ENCODE assay signal across 9 cellular contexts in genomic region chr6:163707385-163708355, GRCh38.
A peak's percentile ranks its signal among the peaks of the same experiment; 100 is the strongest.
DNase-seq lines count a peak whose midpoint lies in the region; ATAC-seq and TF ChIP-seq lines count a peak whose summit lies in the region.
"Had no signal": no experiment of that assay in that cellular context is flagged by ENCODE, and none has a peak within 500 bp of the region (broad histone marks: within the 10 kb centered on the region; RNA-seq: fewer than 3 reads in every experiment).

No MANE protein-coding gene starts in this region.

- peaks cover 2% of the 10 kb centered on the region for H3K27me3 Mint-ChIP-seq in T-helper 2 cell treated with Interferon-gamma antibody and Interleukin-4, amounts not matched to agents 5 μg/mL and 100 μg/mL, for 36 hours (ENCODE audit: low read depth)
- peaks cover 10% of the 10 kb centered on the region for H3K27me3 Mint-ChIP-seq in activated CD8-positive, alpha-beta T cell treated with anti-CD3 and anti-CD28 coated beads, Interleukin-2, amount 10 ng/mL, durations not matched to agents 7 days and 5 days (ENCODE audit: low read depth)

- H3K36me3 Mint-ChIP-seq in T-helper 2 cell treated with Interferon-gamma antibody and Interleukin-4, amounts not matched to agents 5 μg/mL and 100 μg/mL, for 36 hours (ENCODE audit: low read depth): no peaks in the 10 kb centered on the region
- no peaks in the 10 kb centered on the region for H3K36me3 Mint-ChIP-seq in activated CD8-positive, alpha-beta T cell treated with anti-CD3 and anti-CD28 coated beads, Interleukin-2, amount 10 ng/mL, durations not matched to agents 7 days and 5 days (ENCODE audit: low read depth)

- CTCF ChIA-PET in activated CD8-positive, alpha-beta T cell treated with anti-CD3 and anti-CD28 coated beads, Interleukin-2, amount 10 ng/mL, durations not matched to agents 7 days and 5 days (lab: Charles Lee): no interaction called here

- no peaks in the 10 kb centered on the region for H3K9me3 Mint-ChIP-seq in T-helper 2 cell treated with Interferon-gamma antibody and Interleukin-4, amounts not matched to agents 5 μg/mL and 100 μg/mL, for 36 hours
- H3K9me3 Mint-ChIP-seq in activated CD8-positive, alpha-beta T cell treated with anti-CD3 and anti-CD28 coated beads, Interleukin-2, amount 10 ng/mL, durations not matched to agents 7 days and 5 days (ENCODE audit: insufficient read depth): no peaks in the 10 kb centered on the region

- no peak overlapping the region for H3K27ac Mint-ChIP-seq in T-helper 2 cell treated with Interferon-gamma antibody and Interleukin-4, amounts not matched to agents 5 μg/mL and 100 μg/mL, for 36 hours
- H3K27ac Mint-ChIP-seq in activated CD8-positive, alpha-beta T cell treated with anti-CD3 and anti-CD28 coated beads, Interleukin-2, amount 10 ng/mL, durations not matched to agents 7 days and 5 days: no peak overlapping the region

- H3K4me3 Mint-ChIP-seq in T-helper 2 cell treated with Interferon-gamma antibody and Interleukin-4, amounts not matched to agents 5 μg/mL and 100 μg/mL, for 36 hours: no peak overlapping the region
- no peak overlapping the region for H3K4me3 Mint-ChIP-seq in activated CD8-positive, alpha-beta T cell treated with anti-CD3 and anti-CD28 coated beads, Interleukin-2, amount 10 ng/mL, durations not matched to agents 7 days and 5 days

- DNase-seq in choroid plexus epithelial cell (ENCODE audit: low read depth) (no peak), globus pallidus (ENCODE audit: low spot score) (no peak), NCI-H526 (lab: John Stamatoyannopoulos, UW) (no peak)
- DNase-seq in T-helper 2 cell treated with Interferon-gamma antibody and Interleukin-4, amounts not matched to agents 5 μg/mL and 100 μg/mL, for 36 hours (ENCODE audit: low spot score): no peak
- no peak for DNase-seq in activated CD8-positive, alpha-beta T cell treated with anti-CD3 and anti-CD28 coated beads, Interleukin-2, amount 10 ng/mL, durations not matched to agents 7 days and 5 days
- DNase-seq: NCI-H187 had no signal

- H3K4me3 ChIP-seq in GM08714 (ENCODE audit: low read length) (peak overlapping the region; percentile 15; the same call in 1 of the 2 replicates), choroid plexus epithelial cell (ENCODE audit: low read depth, low read length) (no peak overlapping the region)

- no peaks in the 10 kb centered on the region for H3K4me1 Mint-ChIP-seq in T-helper 2 cell treated with Interferon-gamma antibody and Interleukin-4, amounts not matched to agents 5 μg/mL and 100 μg/mL, for 36 hours (ENCODE audit: low read depth)
- H3K4me1 Mint-ChIP-seq in activated CD8-positive, alpha-beta T cell treated with anti-CD3 and anti-CD28 coated beads, Interleukin-2, amount 10 ng/mL, durations not matched to agents 7 days and 5 days (ENCODE audit: low read depth): peaks cover 10% of the 10 kb centered on the region

- ATAC-seq in GM19372 (IDR thresholded peaks at IDR 0.05; ENCODE audit: low read depth, unreplicated experiment) (peak; percentile 47), HG03097 (IDR thresholded peaks at IDR 0.05; ENCODE audit: low FRiP score, unreplicated experiment) (peak; percentile 33)
- no peak for ATAC-seq in activated CD8-positive, alpha-beta T cell treated with anti-CD3 and anti-CD28 coated beads, Interleukin-2, amount 10 ng/mL, durations not matched to agents 7 days and 5 days

- POLR2A ChIA-PET in activated CD8-positive, alpha-beta T cell treated with anti-CD3 and anti-CD28 coated beads, Interleukin-2, amount 10 ng/mL, durations not matched to agents 7 days and 5 days (lab: Charles Lee): no interaction called here

- TF ChIP-seq CTCF in choroid plexus epithelial cell (conservative IDR thresholded peaks at IDR 0.05; ENCODE audit: low read depth, low read length): peak; percentile 4
